Comparison of ENCODE assay signal across 9 cellular contexts in genomic region chr16:85718682-85719081, GRCh38. TPM values are rescaled to one million over a fixed set of nuclear protein-coding genes. Genes with fewer than 3 reads are reported as not detected.
DNase-seq lines count a peak whose midpoint lies in the region; TF ChIP-seq lines count a peak whose summit lies in the region.
"Had no signal": no experiment of that assay in that cellular context is flagged by ENCODE, and none has a peak within 500 bp of the region (broad histone marks: within the 10 kb centered on the region; RNA-seq: fewer than 3 reads in every experiment).

No MANE protein-coding gene starts in this region.

- H3K9me3 ChIP-seq in OCI-LY3 (ENCODE audit: insufficient read depth, low read length) (no peaks in the 10 kb centered on the region), MG63 (no peaks in the 10 kb centered on the region)

- H2AFZ ChIP-seq in OCI-LY3 (ENCODE audit: low read depth, low read length), result no peak overlapping the region

- H3K27ac ChIP-seq in OCI-LY3 (ENCODE audit: low read length), result no peak overlapping the region

- no peak overlapping the region for H3K9ac ChIP-seq in OCI-LY3 (ENCODE audit: low read length)

- peaks cover 25% of the 10 kb centered on the region for H3K27me3 ChIP-seq in OCI-LY3 (ENCODE audit: low read depth, low read length)
- H3K27me3 ChIP-seq in MG63, result no peaks in the 10 kb centered on the region

- H3K79me2 ChIP-seq in OCI-LY3 (ENCODE audit: low read length), result no peaks in the 10 kb centered on the region

- no peak overlapping the region for H3K4me3 ChIP-seq in OCI-LY3 (ENCODE audit: low read length)
- no peak overlapping the region for H3K4me3 ChIP-seq in foreskin fibroblast (ENCODE audit: low read depth in 1 of 2, low read length in 2 of 2)
- H3K4me3 ChIP-seq in MG63, result no peak overlapping the region

- peak; percentile 22 to 32 for DNase-seq in stimulated activated CD4-positive, alpha-beta T cell treated with anti-CD3 and anti-CD28 coated beads, Interleukin-2, amount 100 ng/mL, for 24 hours
- DNase-seq in stimulated activated CD4-positive, alpha-beta T cell treated with anti-CD3 and anti-CD28 coated beads, Interleukin-1b, Interleukin-23, amount 100 ng/mL, for 48 hours, result no peak
- DNase-seq in foreskin fibroblast, result peak in 1 of 2 donors; percentile 31
- DNase-seq in MG63, result no peak
- no peak for DNase-seq in nucleus accumbens (lab: John Stamatoyannopoulos, UW)
- DNase-seq in HPDE6-E6E7 (ENCODE audit: extremely low spot score), result no peak
- DNase-seq in KG1 (lab: John Stamatoyannopoulos, UW), result no peak
- DNase-seq: activated T-cell treated with anti-CD3 and anti-CD28 coated beads for 4 hours had no signal

- TF ChIP-seq CTCF in OCI-LY3 (IDR thresholded peaks at IDR 0.05; ENCODE audit: low read depth, low read length), result peak; percentile 86
- peak; percentile 48 for TF ChIP-seq CTCF in foreskin fibroblast (IDR thresholded peaks at IDR 0.05; ENCODE audit: low read depth, low read length)

- H4K20me1 ChIP-seq in OCI-LY3 (ENCODE audit: insufficient read depth, low read length), result 0 out of 2 replicates have a peak, but pooled peaks cover 5% of the 10 kb centered on the region

- no peaks in the 10 kb centered on the region for H3K4me1 ChIP-seq in OCI-LY3 (ENCODE audit: low read length)

- H3K36me3 ChIP-seq in OCI-LY3 (replicated peaks; ENCODE audit: low read depth, low read length), result no peaks in the 10 kb centered on the region
- H3K36me3 ChIP-seq in MG63, result no peaks in the 10 kb centered on the region

- H3K4me2 ChIP-seq in OCI-LY3 (ENCODE audit: low read length), result peak overlapping the region; percentile 14; the same call in 1 of the 2 replicates

RNA-seq across cellular contexts. Expression of gene GINS2, which starts 29.9 kb away (rescaled TPM):
- total RNA-seq in MG63 (2014; rRNA removed; shearing (Covaris generic); ENCODE audit: low replicate concordance), result 12.8 and 19.2 TPM in 2 replicates

RNA-seq across cellular contexts. Expression of gene C16orf74, which starts 32.2 kb away (rescaled TPM):
- total RNA-seq in MG63 (2014; rRNA removed; shearing (Covaris generic); ENCODE audit: low replicate concordance), result 4.6 and 8.7 TPM in 2 replicates

Comparison
In these comparisons a context has a peak if more than half of its experiments do, and no peak if none do; other contexts are left out.
1. DNase-seq: peak in stimulated activated CD4-positive, alpha-beta T cell treated with anti-CD3 and anti-CD28 coated beads, Interleukin-2, amount 100 ng/mL, for 24 hours (2 of 2); none in stimulated activated CD4-positive, alpha-beta T cell treated with anti-CD3 and anti-CD28 coated beads, Interleukin-1b, Interleukin-23, amount 100 ng/mL, for 48 hours (single experiment), MG63 (single experiment), nucleus accumbens (0 of 56), HPDE6-E6E7 (single experiment) and KG1 (single experiment).